In the genomic region with DNA sequence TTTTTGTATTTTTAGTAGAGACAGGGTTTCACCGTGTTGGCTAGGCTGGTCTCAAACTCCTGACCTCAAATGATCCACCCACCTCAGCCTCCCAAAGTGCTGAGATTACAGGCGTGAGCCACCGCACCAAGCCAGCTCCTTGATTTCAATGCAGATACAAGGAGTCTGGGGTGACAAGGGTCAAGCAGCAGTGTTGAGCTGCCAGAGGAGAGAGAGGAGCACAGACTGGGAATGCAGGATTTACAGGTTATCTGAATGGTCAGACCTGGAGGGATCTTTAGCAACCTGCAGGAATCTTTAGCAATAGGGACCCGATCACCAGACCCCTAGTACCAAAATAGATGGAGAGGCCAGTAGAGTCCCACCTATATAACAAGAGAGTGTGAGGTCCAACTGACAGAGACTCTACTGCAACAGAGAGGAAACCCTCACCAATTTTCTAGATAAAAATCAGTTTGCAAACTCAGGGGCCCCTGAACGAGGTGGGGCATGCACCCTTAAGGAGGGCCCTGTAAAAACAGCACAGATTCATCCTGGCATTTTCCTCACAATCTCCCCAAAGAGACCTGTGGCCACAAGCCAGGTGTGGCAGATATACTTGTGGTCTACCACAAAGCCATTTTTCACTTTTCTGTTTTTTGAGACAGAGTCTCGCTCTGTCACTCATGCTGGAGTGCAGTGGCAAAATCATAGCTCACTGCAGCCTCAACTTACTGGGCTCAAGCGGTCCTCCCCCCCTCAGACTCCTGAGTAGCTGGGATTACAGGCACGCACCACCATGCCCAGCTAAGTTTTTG, we compare ENCODE assay signal across 19 cellular contexts. TPM values are rescaled to one million over a fixed set of nuclear protein-coding genes. Genes with fewer than 3 reads are reported as not detected.
DNase-seq lines count a peak whose midpoint lies in the region; ATAC-seq lines count a peak whose summit lies in the region.
"Had no signal": no experiment of that assay in that cellular context is flagged by ENCODE, and none has a peak within 500 bp of the region (broad histone marks: within the 10 kb centered on the region; RNA-seq: fewer than 3 reads in every experiment).

No MANE protein-coding gene starts in this region.

- DNase-seq in activated CD8-positive, alpha-beta memory T cell treated with anti-CD3 and anti-CD28 coated beads, Interleukin-2, amount 10 ng/mL, durations not matched to agents 7 days and 5 days = peak; percentile 78
- DNase-seq in activated CD8-positive, alpha-beta memory T cell treated with anti-CD3 and anti-CD28 coated beads, Interleukin-2, amount 50 U/mL, for 4 hours = no peak
- DNase-seq in naive thymus-derived CD4-positive, alpha-beta T cell = peak in 6 of 9 donors; percentile 48 to 67 (median 54)
- no peak for DNase-seq in ACHN
- DNase-seq: activated CD4-positive, alpha-beta T cell treated with anti-CD3 and anti-CD28 coated beads for 1 hour; effector CD8-positive, alpha-beta T cell; NCI-H1048; NCI-H2171 treated with DMSO at 0.1 percent for 48 hours; small intestine had no signal

- H3K4me3 Mint-ChIP-seq in activated CD8-positive, alpha-beta memory T cell treated with anti-CD3 and anti-CD28 coated beads, Interleukin-2, amount 10 ng/mL, durations not matched to agents 7 days and 5 days = peak overlapping the region; percentile 30
- peak overlapping the region; percentile 30 for H3K4me3 Mint-ChIP-seq in activated T-helper 17 cell treated with anti-CD3 and anti-CD28 coated beads, Interleukin-2, amount 50 U/mL, for 72 hours
- peak overlapping the region; percentile 62 to 82 (median 72) for H3K4me3 Mint-ChIP-seq in naive thymus-derived CD4-positive, alpha-beta T cell
- H3K4me3 Mint-ChIP-seq: stimulated activated naive CD8-positive, alpha-beta T cell treated with anti-CD3 and anti-CD28 coated beads, Interleukin-15, Interleukin-2, amounts not matched to agents 100 ng/mL and 50 ng/mL, for 24 hours had no signal

- peak overlapping the region; percentile 68 for H3K27ac Mint-ChIP-seq in activated CD8-positive, alpha-beta memory T cell treated with anti-CD3 and anti-CD28 coated beads, Interleukin-2, amount 10 ng/mL, durations not matched to agents 7 days and 5 days
- no peak overlapping the region for H3K27ac Mint-ChIP-seq in activated T-helper 17 cell treated with anti-CD3 and anti-CD28 coated beads, Interleukin-2, amount 50 U/mL, for 72 hours
- H3K27ac Mint-ChIP-seq in naive thymus-derived CD4-positive, alpha-beta T cell = peak overlapping the region; percentile 55 to 91 (median 78)
- H3K27ac Mint-ChIP-seq: stimulated activated naive CD8-positive, alpha-beta T cell treated with anti-CD3 and anti-CD28 coated beads, Interleukin-15, Interleukin-2, amounts not matched to agents 100 ng/mL and 50 ng/mL, for 24 hours had no signal

- CTCF ChIA-PET in activated CD8-positive, alpha-beta memory T cell treated with anti-CD3 and anti-CD28 coated beads, Interleukin-2, amount 10 ng/mL, durations not matched to agents 7 days and 5 days (lab: Charles Lee) = interaction anchor here (0.9 to 13.5 kb wide), 9 partner anchors 7 to 121 kb away, joined by 3 to 110 read pairs (median 5); a partner anchor contains a TSS
- CTCF ChIA-PET in naive thymus-derived CD4-positive, alpha-beta T cell (lab: Charles Lee) = interaction anchor here (1.0 to 1.9 kb wide), 5 partner anchors 8 to 114 kb away, joined by 3 to 8 read pairs (median 4); no protein-coding TSS in a partner anchor

- in situ Hi-C loops in ACHN (cut with HindIII; ENCODE audit: low pct_ligation_motif_present, low pct_unique_long_range_greater_than_20kb, low sequenced_read_pairs) = no loop called here

- ATAC-seq in activated CD8-positive, alpha-beta memory T cell treated with anti-CD3 and anti-CD28 coated beads, Interleukin-2, amount 10 ng/mL, durations not matched to agents 7 days and 5 days = peak; percentile 75
- peak; percentile 39 for ATAC-seq in HG02798 (IDR thresholded peaks at IDR 0.05; ENCODE audit: poor library complexity, unreplicated experiment)
- ATAC-seq in activated T-helper 17 cell treated with anti-CD3 and anti-CD28 coated beads, Interleukin-2, amount 50 U/mL, for 72 hours (replicated peaks) = peak; percentile 45
- peak; percentile 66 for ATAC-seq in naive thymus-derived CD4-positive, alpha-beta T cell
- ATAC-seq in HG03045 (IDR thresholded peaks at IDR 0.05; ENCODE audit: unreplicated experiment) = no peak
- ATAC-seq in HG03196 (IDR thresholded peaks at IDR 0.05; ENCODE audit: unreplicated experiment) = no peak
- ATAC-seq: left lobe of liver had no signal

- no peaks in the 10 kb centered on the region for H3K9me3 Mint-ChIP-seq in activated CD8-positive, alpha-beta memory T cell treated with anti-CD3 and anti-CD28 coated beads, Interleukin-2, amount 10 ng/mL, durations not matched to agents 7 days and 5 days (ENCODE audit: low read depth)
- H3K9me3 Mint-ChIP-seq in activated T-helper 17 cell treated with anti-CD3 and anti-CD28 coated beads, Interleukin-2, amount 50 U/mL, for 72 hours = no peaks in the 10 kb centered on the region
- H3K9me3 Mint-ChIP-seq in naive thymus-derived CD4-positive, alpha-beta T cell = peaks cover 0 to 2% (median 0%) of the 10 kb centered on the region in 11 donors
- H3K9me3 Mint-ChIP-seq: stimulated activated naive CD8-positive, alpha-beta T cell treated with anti-CD3 and anti-CD28 coated beads, Interleukin-15, Interleukin-2, amounts not matched to agents 100 ng/mL and 50 ng/mL, for 24 hours had no signal

- H3K4me1 ChIP-seq in naive thymus-derived CD4-positive, alpha-beta T cell (ENCODE audit: control insufficient read depth in 2 of 2, insufficient read depth in 2 of 2, low read length in 2 of 2) = peaks cover 35 to 61% of the 10 kb centered on the region in 2 donors
- H3K4me1 ChIP-seq: parathyroid adenoma had no signal

- peak overlapping the region; percentile 25 for H3K4me3 ChIP-seq in naive thymus-derived CD4-positive, alpha-beta T cell (ENCODE audit: low read length)

- intact Hi-C loops in naive thymus-derived CD4-positive, alpha-beta T cell (cut with micrococcal nuclease) = loop anchor here in 1 of 2 donors (2.0 kb wide), 2 partner anchors 34 to 42 kb away; a partner anchor contains a TSS

- no peaks in the 10 kb centered on the region for H3K9me3 ChIP-seq in naive thymus-derived CD4-positive, alpha-beta T cell (ENCODE audit: control insufficient read depth in 2 of 3, low read length in 3 of 3)
- H3K9me3 ChIP-seq: Caco-2 had no signal

- peaks cover 5% of the 10 kb centered on the region for H3K27me3 Mint-ChIP-seq in activated CD8-positive, alpha-beta memory T cell treated with anti-CD3 and anti-CD28 coated beads, Interleukin-2, amount 10 ng/mL, durations not matched to agents 7 days and 5 days
- H3K27me3 Mint-ChIP-seq in activated T-helper 17 cell treated with anti-CD3 and anti-CD28 coated beads, Interleukin-2, amount 50 U/mL, for 72 hours = no peaks in the 10 kb centered on the region
- no peaks in the 10 kb centered on the region for H3K27me3 Mint-ChIP-seq in naive thymus-derived CD4-positive, alpha-beta T cell
- H3K27me3 Mint-ChIP-seq: stimulated activated naive CD8-positive, alpha-beta T cell treated with anti-CD3 and anti-CD28 coated beads, Interleukin-15, Interleukin-2, amounts not matched to agents 100 ng/mL and 50 ng/mL, for 24 hours had no signal

- no peaks in the 10 kb centered on the region for H3K36me3 Mint-ChIP-seq in activated CD8-positive, alpha-beta memory T cell treated with anti-CD3 and anti-CD28 coated beads, Interleukin-2, amount 10 ng/mL, durations not matched to agents 7 days and 5 days
- H3K36me3 Mint-ChIP-seq in activated T-helper 17 cell treated with anti-CD3 and anti-CD28 coated beads, Interleukin-2, amount 50 U/mL, for 72 hours (ENCODE audit: low read depth) = peaks cover 30% of the 10 kb centered on the region
- H3K36me3 Mint-ChIP-seq in naive thymus-derived CD4-positive, alpha-beta T cell = peaks cover 0 to 23% (median 0%) of the 10 kb centered on the region in 5 donors

- peaks cover 55% of the 10 kb centered on the region for H3K4me1 Mint-ChIP-seq in activated CD8-positive, alpha-beta memory T cell treated with anti-CD3 and anti-CD28 coated beads, Interleukin-2, amount 10 ng/mL, durations not matched to agents 7 days and 5 days
- peaks cover 28% of the 10 kb centered on the region for H3K4me1 Mint-ChIP-seq in activated T-helper 17 cell treated with anti-CD3 and anti-CD28 coated beads, Interleukin-2, amount 50 U/mL, for 72 hours
- H3K4me1 Mint-ChIP-seq in naive thymus-derived CD4-positive, alpha-beta T cell = peaks cover 48 to 85% (median 75%) of the 10 kb centered on the region in 7 donors

- no peaks in the 10 kb centered on the region for H3K36me3 ChIP-seq in naive thymus-derived CD4-positive, alpha-beta T cell (ENCODE audit: control insufficient read depth in 2 of 3, insufficient read depth in 3 of 3, low read length in 3 of 3)

- H3K27ac ChIP-seq in naive thymus-derived CD4-positive, alpha-beta T cell (ENCODE audit: low read depth, low read length) = no peak overlapping the region
- H3K27ac ChIP-seq: parathyroid adenoma had no signal

- POLR2A ChIA-PET in naive thymus-derived CD4-positive, alpha-beta T cell (lab: Charles Lee) = interaction anchor here (0.7 to 2.7 kb wide), 11 partner anchors 8 to 492 kb away, joined by 3 to 15 read pairs (median 5); a partner anchor contains a TSS

- H3K27me3 ChIP-seq in naive thymus-derived CD4-positive, alpha-beta T cell (ENCODE audit: control insufficient read depth in 2 of 2, insufficient read depth in 2 of 2, low read length in 2 of 2) = no peaks in the 10 kb centered on the region

RNA-seq across cellular contexts. Expression of a gene that starts 10.7 kb away (rescaled TPM):
- total RNA-seq in activated CD8-positive, alpha-beta memory T cell treated with anti-CD3 and anti-CD28 coated beads, Interleukin-2, amount 10 ng/mL, durations not matched to agents 7 days and 5 days = 100 to 1,000 TPM; 198 to 313 TPM
- 100 to 1,000 TPM; 112 to 113 TPM for total RNA-seq in activated T-helper 17 cell treated with anti-CD3 and anti-CD28 coated beads, Interleukin-2, amount 50 U/mL, for 72 hours
- 100 to 1,000 TPM; 147 to 236 (median 182) TPM for total RNA-seq in naive thymus-derived CD4-positive, alpha-beta T cell
- 100 to 1,000 TPM; 348 to 383 TPM for polyA plus RNA-seq in naive thymus-derived CD4-positive, alpha-beta T cell

RNA-seq across cellular contexts. Expression of a gene that starts 42.0 kb away (rescaled TPM):
- 10 to 100 TPM; 12.2 to 26.9 TPM for total RNA-seq in activated CD8-positive, alpha-beta memory T cell treated with anti-CD3 and anti-CD28 coated beads, Interleukin-2, amount 10 ng/mL, durations not matched to agents 7 days and 5 days
- 100 to 1,000 TPM in 1 of 2 donors, 10 to 100 TPM in 1; 52.5 to 277 TPM for total RNA-seq in activated T-helper 17 cell treated with anti-CD3 and anti-CD28 coated beads, Interleukin-2, amount 50 U/mL, for 72 hours
- total RNA-seq in naive thymus-derived CD4-positive, alpha-beta T cell = 10 to 100 TPM in 2 of 5 experiments, 1 to 10 TPM in 3; 3.0 to 64.2 (median 3.7) TPM
- polyA plus RNA-seq in naive thymus-derived CD4-positive, alpha-beta T cell = 1 to 10 TPM; 2.6 to 3.4 TPM

RNA-seq across cellular contexts. Expression of a gene that starts 49.0 kb away (rescaled TPM):
- total RNA-seq in activated CD8-positive, alpha-beta memory T cell treated with anti-CD3 and anti-CD28 coated beads, Interleukin-2, amount 10 ng/mL, durations not matched to agents 7 days and 5 days = not detected
- under 1 TPM in 1 of 2 donors, not detected in 1; 0.34 TPM for total RNA-seq in activated T-helper 17 cell treated with anti-CD3 and anti-CD28 coated beads, Interleukin-2, amount 50 U/mL, for 72 hours
- total RNA-seq in naive thymus-derived CD4-positive, alpha-beta T cell = under 1 TPM in 1 of 5 experiments, not detected in 4; 0.51 TPM
- polyA plus RNA-seq in naive thymus-derived CD4-positive, alpha-beta T cell = not detected
- total RNA-seq: G401; left lobe of liver; T-helper 2 cell treated with Interferon-gamma antibody and Interleukin-4, amounts not matched to agents 100 ng/mL and 5 ng/mL, for 36 hours had no signal

Comparison
In these comparisons a context has a peak if more than half of its experiments do, and no peak if none do; other contexts are left out.
1. DNase-seq: peak in activated CD8-positive, alpha-beta memory T cell treated with anti-CD3 and anti-CD28 coated beads, Interleukin-2, amount 10 ng/mL, durations not matched to agents 7 days and 5 days (single experiment) and naive thymus-derived CD4-positive, alpha-beta T cell (6 of 9); none in activated CD8-positive, alpha-beta memory T cell treated with anti-CD3 and anti-CD28 coated beads, Interleukin-2, amount 50 U/mL, for 4 hours (single experiment) and ACHN (single experiment).
2. ATAC-seq: peak in activated CD8-positive, alpha-beta memory T cell treated with anti-CD3 and anti-CD28 coated beads, Interleukin-2, amount 10 ng/mL, durations not matched to agents 7 days and 5 days (single experiment), HG02798 (single experiment), activated T-helper 17 cell treated with anti-CD3 and anti-CD28 coated beads, Interleukin-2, amount 50 U/mL, for 72 hours (single experiment) and naive thymus-derived CD4-positive, alpha-beta T cell (single experiment); none in HG03045 (single experiment) and HG03196 (single experiment).
3. Peak in every context shown above with its lines, with median percentiles within 50 percentile points of each other: H3K4me3 Mint-ChIP-seq.